In the genomic region with DNA sequence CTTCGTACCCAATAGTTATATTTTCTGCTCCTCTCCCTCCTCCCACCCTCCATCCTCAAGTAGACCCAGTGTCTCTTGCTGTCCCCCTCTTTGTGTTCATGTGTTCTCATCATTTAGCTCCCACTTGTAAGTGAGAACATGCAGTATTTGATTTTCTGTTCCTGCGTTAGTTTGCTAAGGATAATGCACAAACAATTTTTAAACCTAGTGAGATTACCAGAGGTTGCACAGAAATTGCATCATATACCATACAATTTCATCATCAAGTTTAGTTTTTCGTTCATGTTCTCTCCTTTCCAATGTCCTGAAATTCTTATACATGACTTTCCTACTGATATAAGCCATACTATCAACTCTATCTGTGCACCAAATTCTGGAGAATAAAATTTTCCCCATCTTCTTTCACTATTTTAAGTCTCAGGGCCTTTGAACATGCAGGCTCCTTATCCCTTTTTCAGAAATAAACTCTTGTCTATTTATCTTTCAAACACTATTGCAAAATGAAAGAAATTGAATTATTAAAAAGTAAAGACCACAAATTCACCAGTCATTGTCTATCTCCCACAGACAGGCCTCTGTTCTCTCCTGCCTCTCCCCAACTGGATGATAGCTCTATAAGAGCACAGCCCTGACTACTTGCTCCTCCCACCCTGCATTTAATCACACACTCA, we compare ENCODE assay signal across 15 cellular contexts. TPM values are rescaled to one million over a fixed set of nuclear protein-coding genes. Genes with fewer than 3 reads are reported as not detected.
"Had no signal": no experiment of that assay in that cellular context is flagged by ENCODE, and none has a peak within 500 bp of the region (broad histone marks: within the 10 kb centered on the region; RNA-seq: fewer than 3 reads in every experiment).

No MANE protein-coding gene starts in this region.

- H3K9me3 ChIP-seq: left lung, thoracic aorta had no signal

- H3K27me3 ChIP-seq: cardiac muscle cell, left lung had no signal

- H3K36me3 ChIP-seq: cardiac muscle cell, left lung, thoracic aorta had no signal

- H3K4me3 ChIP-seq: cardiac muscle cell, left lung, thoracic aorta had no signal

- DNase-seq: activated CD4-positive, alpha-beta memory T cell treated with anti-CD3 and anti-CD28 coated beads for 36 hours; activated CD4-positive, alpha-beta T cell treated with anti-CD3 and anti-CD28 coated beads for 36 hours; activated CD8-positive, alpha-beta memory T cell treated with anti-CD3 and anti-CD28 coated beads, Interleukin-2, amount 10 ng/mL, durations not matched to agents 7 days and 5 days; activated naive CD4-positive, alpha-beta T cell treated with anti-CD3 and anti-CD28 coated beads, Interleukin-2, amount 10 ng/mL, durations not matched to agents 7 days and 5 days; activated T-cell treated with anti-CD3 and anti-CD28 coated beads, Interleukin-2, amount 50 U/mL, for 1 hour; hypothalamus; kidney; left lung; T1000 had no signal

- H3K4me1 ChIP-seq: left lung had no signal

- H3K27ac ChIP-seq: cardiac muscle cell, left lung, VCaP had no signal

RNA-seq across cellular contexts. Expression of gene SLC25A52, which starts 49.2 kb away (rescaled TPM):
- total RNA-seq: activated CD4-positive, alpha-beta T cell treated with anti-CD3 and anti-CD28 coated beads for 36 hours; activated T-helper 2 cell treated with anti-CD3 and anti-CD28 coated beads, Interferon-gamma antibody, Interleukin-2, Interleukin-4, amounts not matched to agents 10 μg/mL and 5 μg/mL and 100 μg/mL, durations not matched to agents 14 hours and 24 hours and 36 hours; cardiac muscle cell; dermis microvascular lymphatic vessel endothelial cell; glomerular endothelial cell; kidney; left lung; thoracic aorta had no signal
- polyA plus RNA-seq: cardiac muscle cell had no signal
